8 cellular contexts compared by ENCODE assay signal in genomic region chr15:74907277-74907870, GRCh38. TPM values are rescaled to one million over a fixed set of nuclear protein-coding genes. Genes with fewer than 3 reads are reported as not detected.
DNase-seq lines count a peak whose midpoint lies in the region; ATAC-seq and TF ChIP-seq lines count a peak whose summit lies in the region.

No MANE protein-coding gene starts in this region.

- DNase-seq in ELR (ENCODE audit: low read depth) (peak; percentile 33), Peyer's patch (peak in 1 of 3 donors; percentile 22), epithelial cell of proximal tubule (ENCODE audit: low read depth) (no peak), nephron progenitor cell (no peak), OCI-M2 (lab: John Stamatoyannopoulos, UW; ENCODE audit: unreplicated experiment) (no peak), GM20000 (ENCODE audit: low spot score) (no peak)

- peaks cover 4% of the 10 kb centered on the region for H3K27me3 Mint-ChIP-seq in nephron progenitor cell (ENCODE audit: low read depth, poor library complexity)

- H3K9me3 ChIP-seq in Peyer's patch, result no peaks in the 10 kb centered on the region

- no peaks in the 10 kb centered on the region for H3K27me3 ChIP-seq in Peyer's patch

- TF ChIP-seq CTCF in Peyer's patch (IDR thresholded peaks at IDR 0.05), result no peak
- no peak for TF ChIP-seq CTCF in epithelial cell of proximal tubule (conservative IDR thresholded peaks at IDR 0.05; ENCODE audit: low read depth, low read length)
- TF ChIP-seq CTCF in nephron progenitor cell (IDR thresholded peaks at IDR 0.05), result no peak
- TF ChIP-seq CTCF in GM20000 (IDR thresholded peaks at IDR 0.05; ENCODE audit: extremely low read depth, missing control alignments), result no peak

- peak overlapping the region; percentile 85 for H3K27ac Mint-ChIP-seq in nephron progenitor cell

- H3K4me3 ChIP-seq in Peyer's patch (peak overlapping the region; percentile 78 to 95 (median 86)), epithelial cell of proximal tubule (ENCODE audit: low read depth, low read length) (peak overlapping the region; percentile 88)

- peaks cover 0 to 47% (median 0%) of the 10 kb centered on the region in 3 donors for H3K36me3 ChIP-seq in Peyer's patch

- TF ChIP-seq POLR2A in Peyer's patch (IDR thresholded peaks at IDR 0.05), result no peak

- H3K4me1 ChIP-seq in Peyer's patch, result peaks cover 4 to 16% (median 10%) of the 10 kb centered on the region in 4 donors

- ATAC-seq in GM21737 (IDR thresholded peaks at IDR 0.05; ENCODE audit: unreplicated experiment) (no peak), HG02678 (IDR thresholded peaks at IDR 0.05; ENCODE audit: unreplicated experiment) (no peak)

- peaks cover 6% of the 10 kb centered on the region for H3K9me3 Mint-ChIP-seq in nephron progenitor cell

- H3K4me1 Mint-ChIP-seq in nephron progenitor cell, result peaks cover 37% of the 10 kb centered on the region

- H3K36me3 Mint-ChIP-seq in nephron progenitor cell (ENCODE audit: low read depth), result peaks cover 65% of the 10 kb centered on the region

- H3K27ac ChIP-seq in Peyer's patch, result peak overlapping the region; percentile 91 to 94 (median 92)

- peak overlapping the region; percentile 97 for H3K4me3 Mint-ChIP-seq in nephron progenitor cell

RNA-seq across cellular contexts. Expression of gene FAM219B, which starts 0.7 kb away (rescaled TPM):
- total RNA-seq in Peyer's patch (10 to 100 TPM; 48.7 to 76.5 (median 57.6) TPM), epithelial cell of proximal tubule (21.5 and 36.3 TPM in 2 replicates)

RNA-seq across cellular contexts. Expression of gene MPI, which starts 17.5 kb away (rescaled TPM):
- total RNA-seq in Peyer's patch, result 100 to 1,000 TPM in 3 of 4 donors, 10 to 100 TPM in 1; 52.0 to 221 (median 174) TPM
- 64.2 and 66.1 TPM in 2 replicates for total RNA-seq in epithelial cell of proximal tubule

RNA-seq across cellular contexts. Expression of gene COX5A, which starts 30.5 kb away (rescaled TPM):
- total RNA-seq in Peyer's patch (100 to 1,000 TPM in 3 of 4 donors, 10 to 100 TPM in 1; 59.4 to 326 (median 195) TPM), epithelial cell of proximal tubule (123 and 219 TPM in 2 replicates)

RNA-seq across cellular contexts. Expression of gene SCAMP2, which starts 34.2 kb away (rescaled TPM):
- total RNA-seq in Peyer's patch, result 100 to 1,000 TPM in 3 of 4 donors, 10 to 100 TPM in 1; 60.2 to 206 (median 151) TPM
- total RNA-seq in epithelial cell of proximal tubule, result 39.3 and 58.9 TPM in 2 replicates

RNA-seq across cellular contexts. Expression of gene RPP25, which starts 49.2 kb away (rescaled TPM):
- 10 to 100 TPM in 2 of 4 donors, 1 to 10 TPM in 2; 7.4 to 15.3 (median 9.5) TPM for total RNA-seq in Peyer's patch
- 6.1 and 9.0 TPM in 2 replicates for total RNA-seq in epithelial cell of proximal tubule
